ENCODE assay signal across 31 cellular contexts in genomic region chr7:65422670-65423069, GRCh38.
"Had no signal": no experiment of that assay in that cellular context is flagged by ENCODE, and none has a peak within 500 bp of the region (broad histone marks: within the 10 kb centered on the region; RNA-seq: fewer than 3 reads in every experiment).

No MANE protein-coding gene starts in this region.

- H3K9me3 ChIP-seq: ovary, testis, transverse colon, upper lobe of right lung had no signal

- H3K4me2 ChIP-seq: neural progenitor cell, smooth muscle cell had no signal

- H2AFZ ChIP-seq: neural progenitor cell, parathyroid adenoma had no signal

- H3K27ac Mint-ChIP-seq: naive thymus-derived CD8-positive, alpha-beta T cell; nephron; neural progenitor cell; progenitor cell of endocrine pancreas; stimulated activated memory B cell treated with anti-CD40 and anti-IgM and Interleukin-4, amounts not matched to agents 10 μg/mL and 1 μg/mL and 100 μg/mL, for 72 hours; stimulated activated naive CD8-positive, alpha-beta T cell treated with anti-CD3 and anti-CD28 coated beads, Interleukin-15, amount 100 ng/mL, for 72 hours; type B pancreatic cell had no signal

- DNase-seq: naive thymus-derived CD8-positive, alpha-beta T cell; occipital lobe; ovary; posterior cingulate gyrus; psoas muscle; right cardiac atrium; spleen; stimulated activated CD4-positive, alpha-beta T cell treated with anti-CD3 and anti-CD28 coated beads, Interleukin-12 subunit alpha, Interleukin-12 subunit beta, amount 100 ng/mL, for 4 hours; stimulated activated CD4-positive, alpha-beta T cell treated with anti-CD3 and anti-CD28 coated beads, Interleukin-1b, Interleukin-23, amount 100 ng/mL, for 48 hours; stimulated activated CD4-positive, alpha-beta T cell treated with anti-CD3 and anti-CD28 coated beads, Interleukin-4, amount 100 ng/mL, for 1 hour; stimulated activated CD4-positive, alpha-beta T cell treated with anti-CD3 and anti-CD28 coated beads, Interleukin-4, amount 100 ng/mL, for 4 hours; stimulated activated CD8-positive, alpha-beta memory T cell treated with anti-CD3 and anti-CD28 coated beads, Interleukin-4, amount 100 ng/mL, for 48 hours; stimulated activated naive CD4-positive, alpha-beta T cell; stimulated activated naive CD8-positive, alpha-beta T cell treated with anti-CD3 and anti-CD28 coated beads, Interleukin-15, amount 100 ng/mL, for 72 hours; stimulated activated naive CD8-positive, alpha-beta T cell treated with anti-CD3 and anti-CD28 coated beads, Interleukin-15, Interleukin-2, amounts not matched to agents 100 U/mL and 50 U/mL, for 24 hours; substantia nigra; testis; tibial artery; transverse colon; upper lobe of right lung; uterus had no signal

- H3K27me3 Mint-ChIP-seq: progenitor cell of endocrine pancreas; stimulated activated memory B cell treated with anti-CD40 and anti-IgM and Interleukin-4, amounts not matched to agents 10 μg/mL and 1 μg/mL and 100 μg/mL, for 72 hours; stimulated activated naive CD8-positive, alpha-beta T cell treated with anti-CD3 and anti-CD28 coated beads, Interleukin-15, amount 100 ng/mL, for 72 hours; type B pancreatic cell had no signal

- H3K27ac ChIP-seq: neural progenitor cell, ovary, parathyroid adenoma, psoas muscle, skin epidermis, spleen, suprapubic skin, testis, tibial artery, transverse colon, upper lobe of right lung, uterus had no signal

- H3K4me1 ChIP-seq: neural progenitor cell, parathyroid adenoma, psoas muscle, spleen, suprapubic skin, testis, tibial artery, transverse colon, upper lobe of right lung, uterus had no signal

- H3K36me3 ChIP-seq: neural progenitor cell, ovary, spleen, suprapubic skin, tibial artery, transverse colon, upper lobe of right lung, uterus had no signal

- H3K27me3 ChIP-seq: neural progenitor cell, ovary, spleen, suprapubic skin, testis, tibial artery, transverse colon, upper lobe of right lung, uterus had no signal

- H3K9ac ChIP-seq: neural progenitor cell, parathyroid adenoma had no signal

- H3K36me3 Mint-ChIP-seq: neural progenitor cell, type B pancreatic cell had no signal

- H3K4me3 Mint-ChIP-seq: naive thymus-derived CD8-positive, alpha-beta T cell; nephron; neural progenitor cell; stimulated activated memory B cell treated with anti-CD40 and anti-IgM and Interleukin-4, amounts not matched to agents 10 μg/mL and 1 μg/mL and 100 μg/mL, for 72 hours; stimulated activated naive CD8-positive, alpha-beta T cell treated with anti-CD3 and anti-CD28 coated beads, Interleukin-15, amount 100 ng/mL, for 72 hours; type B pancreatic cell had no signal

- H3K4me3 ChIP-seq: neural progenitor cell, ovary, psoas muscle, skin epidermis, smooth muscle cell, spleen, suprapubic skin, testis, tibial artery, transverse colon, upper lobe of right lung, uterus had no signal

- H3K4me1 Mint-ChIP-seq: naive thymus-derived CD8-positive, alpha-beta T cell; nephron; neural progenitor cell; stimulated activated memory B cell treated with anti-CD40 and anti-IgM and Interleukin-4, amounts not matched to agents 10 μg/mL and 1 μg/mL and 100 μg/mL, for 72 hours; stimulated activated naive CD8-positive, alpha-beta T cell treated with anti-CD3 and anti-CD28 coated beads, Interleukin-15, amount 100 ng/mL, for 72 hours had no signal

- ATAC-seq: naive thymus-derived CD8-positive, alpha-beta T cell; psoas muscle; right cardiac atrium; sciatic nerve; stimulated activated memory B cell treated with anti-CD40 and anti-IgM and Interleukin-4, amounts not matched to agents 10 μg/mL and 1 μg/mL and 100 μg/mL, for 72 hours; stimulated activated naive CD8-positive, alpha-beta T cell treated with anti-CD3 and anti-CD28 coated beads, Interleukin-15, amount 100 ng/mL, for 72 hours; stimulated activated naive CD8-positive, alpha-beta T cell treated with anti-CD3 and anti-CD28 coated beads, Interleukin-15, Interleukin-2, amounts not matched to agents 100 U/mL and 50 U/mL, for 24 hours; upper lobe of right lung had no signal

- H3K79me2 ChIP-seq: parathyroid adenoma had no signal
